10 cellular contexts compared by ENCODE assay signal in genomic region chr14:75281691-75282000, GRCh38. TPM values are rescaled to one million over a fixed set of nuclear protein-coding genes. Genes with fewer than 3 reads are reported as not detected.
DNase-seq lines count a peak whose midpoint lies in the region; ATAC-seq and TF ChIP-seq lines count a peak whose summit lies in the region.
"Had no signal": no experiment of that assay in that cellular context is flagged by ENCODE, and none has a peak within 500 bp of the region (broad histone marks: within the 10 kb centered on the region; RNA-seq: fewer than 3 reads in every experiment).

No MANE protein-coding gene starts in this region.

- TF ChIP-seq POLR2A in heart left ventricle (IDR thresholded peaks at IDR 0.05) = no peak

- H3K4me3 Mint-ChIP-seq in naive thymus-derived CD8-positive, alpha-beta T cell = peak overlapping the region; percentile 57 to 97 (median 91)
- H3K4me3 Mint-ChIP-seq in type B pancreatic cell = peak overlapping the region; percentile 91

- no peak overlapping the region for H3K27ac ChIP-seq in left ventricle myocardium inferior (replicated peaks)
- H3K27ac ChIP-seq in heart right ventricle = peak overlapping the region in 1 of 10 donors; percentile 97
- H3K27ac ChIP-seq in duodenal mucosa (ENCODE audit: low read depth, low read length) = peak overlapping the region; percentile 95
- H3K27ac ChIP-seq in heart left ventricle = peak overlapping the region in 2 of 12 donors; percentile 85 to 98

- TF ChIP-seq CTCF in left ventricle myocardium inferior (IDR thresholded peaks at IDR 0.05; ENCODE audit: borderline replicate concordance) (no peak), heart right ventricle (IDR thresholded peaks at IDR 0.05) (no peak), type B pancreatic cell (conservative IDR thresholded peaks at IDR 0.05) (no peak), heart left ventricle (IDR thresholded peaks at IDR 0.05) (no peak)

- H3K4me1 ChIP-seq in left ventricle myocardium inferior = peaks cover 47% of the 10 kb centered on the region
- peaks cover 3 to 75% (median 32%) of the 10 kb centered on the region in 9 donors for H3K4me1 ChIP-seq in heart right ventricle
- peaks cover 37 to 44% of the 10 kb centered on the region in 2 donors for H3K4me1 ChIP-seq in duodenal mucosa (ENCODE audit: control insufficient read depth in 1 of 2, insufficient read depth in 2 of 2, low read length in 2 of 2)
- peaks cover 0 to 61% (median 20%) of the 10 kb centered on the region in 12 donors for H3K4me1 ChIP-seq in heart left ventricle

- ATAC-seq in heart right ventricle = no peak
- no peak for ATAC-seq in naive thymus-derived CD8-positive, alpha-beta T cell
- ATAC-seq in heart left ventricle = no peak

- peak overlapping the region; percentile 93 to 100 for H3K9ac ChIP-seq in duodenal mucosa (ENCODE audit: low read depth in 1 of 2, low read length in 2 of 2)

- H3K36me3 Mint-ChIP-seq in naive thymus-derived CD8-positive, alpha-beta T cell = peaks cover 0 to 23% (median 15%) of the 10 kb centered on the region in 3 donors
- peaks cover 30% of the 10 kb centered on the region for H3K36me3 Mint-ChIP-seq in type B pancreatic cell

- H3K27me3 Mint-ChIP-seq in naive thymus-derived CD8-positive, alpha-beta T cell = peaks cover 0 to 20% (median 7%) of the 10 kb centered on the region in 5 donors
- peaks cover 48% of the 10 kb centered on the region for H3K27me3 Mint-ChIP-seq in type B pancreatic cell

- POLR2A ChIA-PET in naive thymus-derived CD8-positive, alpha-beta T cell (lab: Charles Lee) = interaction anchor here (0.6 to 1.6 kb wide), 4 partner anchors 8 to 218 kb away, joined by 3 to 5 read pairs (median 4); partner anchors contain the start of gene ACYP1

- H3K9me3 ChIP-seq in left ventricle myocardium inferior (replicated peaks) (no peaks in the 10 kb centered on the region), heart right ventricle (no peaks in the 10 kb centered on the region), duodenal mucosa (ENCODE audit: control insufficient read depth in 1 of 2, low read length in 2 of 2) (no peaks in the 10 kb centered on the region), heart left ventricle (no peaks in the 10 kb centered on the region)

- DNase-seq in left ventricle myocardium inferior = no peak
- no peak for DNase-seq in heart right ventricle
- DNase-seq in naive thymus-derived CD8-positive, alpha-beta T cell = no peak
- no peak for DNase-seq in type B pancreatic cell (ENCODE audit: extremely low spot score, unreplicated experiment)
- no peak for DNase-seq in heart left ventricle
- DNase-seq in activated CD4-positive, CD25-positive, alpha-beta regulatory T cell (lab: John Stamatoyannopoulos, UW) = no peak
- no peak for DNase-seq in NCI-H1092 treated with DMSO at 0.1 percent for 48 hours (lab: John Stamatoyannopoulos, UW)
- DNase-seq: activated gamma-delta T cell treated with Interleukin-2 at 50 U/mL for 16 hours, NCI-H1436 had no signal

- peaks cover 15 to 56% (median 38%) of the 10 kb centered on the region in 4 donors for H3K4me1 Mint-ChIP-seq in naive thymus-derived CD8-positive, alpha-beta T cell
- H3K4me1 Mint-ChIP-seq in type B pancreatic cell (ENCODE audit: unreplicated experiment) = peaks cover 47% of the 10 kb centered on the region

- H3K4me3 ChIP-seq in left ventricle myocardium inferior (peak overlapping the region; percentile 83), heart right ventricle (peak overlapping the region in 5 of 10 donors; percentile 70 to 86 (median 77)), duodenal mucosa (ENCODE audit: low read depth in 1 of 2, low read length in 2 of 2) (peak overlapping the region; percentile 81 to 99), heart left ventricle (peak overlapping the region in 5 of 12 donors; percentile 80 to 98 (median 92))

- no peaks in the 10 kb centered on the region for H3K9me3 Mint-ChIP-seq in naive thymus-derived CD8-positive, alpha-beta T cell
- no peaks in the 10 kb centered on the region for H3K9me3 Mint-ChIP-seq in type B pancreatic cell

- H3K27ac Mint-ChIP-seq in naive thymus-derived CD8-positive, alpha-beta T cell = peak overlapping the region in 7 of 10 donors; percentile 26 to 99 (median 89)
- H3K27ac Mint-ChIP-seq in type B pancreatic cell = peak overlapping the region; percentile 99

- 91 to 96% methylated on average over 1 of the region's 1 CpG for WGBS in heart right ventricle, 2 donors
- WGBS in heart left ventricle, 4 donors = 95 to 99% (median 96%) methylated on average over 1 of the region's 1 CpG

- H3K27me3 ChIP-seq in left ventricle myocardium inferior (ENCODE audit: low read depth) (no peaks in the 10 kb centered on the region), heart right ventricle (no peaks in the 10 kb centered on the region), duodenal mucosa (ENCODE audit: control insufficient read depth in 1 of 2, insufficient read depth in 2 of 2, low read length in 2 of 2) (no peaks in the 10 kb centered on the region), heart left ventricle (no peaks in the 10 kb centered on the region)

- intact Hi-C loops in left ventricle myocardium inferior (cut with micrococcal nuclease) (no loop called here), heart right ventricle (cut with DNase I) (no loop called here), heart left ventricle (cut with DNase I) (no loop called here)

- H3K36me3 ChIP-seq in left ventricle myocardium inferior = peaks cover 20% of the 10 kb centered on the region
- H3K36me3 ChIP-seq in heart right ventricle = peaks cover 0 to 30% (median 12%) of the 10 kb centered on the region in 9 donors
- peaks cover 22 to 23% of the 10 kb centered on the region in 2 donors for H3K36me3 ChIP-seq in duodenal mucosa (ENCODE audit: control insufficient read depth in 1 of 2, insufficient read depth in 2 of 2, low read length in 2 of 2)
- H3K36me3 ChIP-seq in heart left ventricle = peaks cover 0 to 29% (median 18%) of the 10 kb centered on the region in 9 donors

RNA-seq across cellular contexts. Expression of gene FOS, which starts 3.0 kb away (rescaled TPM):
- total RNA-seq in left ventricle myocardium inferior (9.7 TPM), heart right ventricle (100 to 1,000 TPM in 3 of 10 donors, 10 to 100 TPM in 6, 1 to 10 TPM in 1; 9.3 to 173 (median 64.0) TPM), type B pancreatic cell (ENCODE audit: low replicate concordance) (214 and 974 TPM in 2 replicates), heart left ventricle (100 to 1,000 TPM in 1 of 9 donors, 10 to 100 TPM in 6, 1 to 10 TPM in 2; 6.5 to 549 (median 28.6) TPM)
- polyA plus RNA-seq in heart right ventricle (10 to 100 TPM; 17.3 to 49.9 TPM), heart left ventricle (10 to 100 TPM; 24.1 to 49.4 TPM)
- total RNA-seq in naive thymus-derived CD8-positive, alpha-beta T cell = 1 to 10 TPM; 9.4 to 9.6 TPM
- 100 to 1,000 TPM in 2 of 3 donors, 10 to 100 TPM in 1; 80.3 to 510 (median 252) TPM for polyA plus RNA-seq in naive thymus-derived CD8-positive, alpha-beta T cell
